In genomic region chr5:112227911-112228631, GRCh38 we compare ENCODE assay signal across 12 cellular contexts.
DNase-seq lines count a peak whose midpoint lies in the region; ATAC-seq and TF ChIP-seq lines count a peak whose summit lies in the region.
"Had no signal": no experiment of that assay in that cellular context is flagged by ENCODE, and none has a peak within 500 bp of the region (broad histone marks: within the 10 kb centered on the region; RNA-seq: fewer than 3 reads in every experiment).

No MANE protein-coding gene starts in this region.

- H3K27me3 Mint-ChIP-seq in activated naive CD4-positive, alpha-beta T cell treated with anti-CD3 and anti-CD28 coated beads, Interleukin-2, amount 10 ng/mL, durations not matched to agents 7 days and 5 days, result no peaks in the 10 kb centered on the region

- intact Hi-C loops in colonic mucosa (cut with DNase I), result no loop called here
- intact Hi-C loops in left lung (cut with DNase I), result loop anchor here in 1 of 2 donors (10.0 kb wide), 1 partner anchor 187 kb away; the partner anchor contains the start of gene EPB41L4A
- intact Hi-C loops in thyroid gland (cut with DNase I), result no loop called here

- H3K9me3 ChIP-seq in colonic mucosa (no peaks in the 10 kb centered on the region), left lung (no peaks in the 10 kb centered on the region), thyroid gland (no peaks in the 10 kb centered on the region)
- H3K9me3 ChIP-seq: esophagus muscularis mucosa had no signal

- POLR2A ChIA-PET in RWPE1 (lab: Yijun Ruan, JAX; ENCODE audit: low non-redundant PET), result no interaction called here

- no peaks in the 10 kb centered on the region for H3K4me1 Mint-ChIP-seq in activated naive CD4-positive, alpha-beta T cell treated with anti-CD3 and anti-CD28 coated beads, Interleukin-2, amount 10 ng/mL, durations not matched to agents 7 days and 5 days

- WGBS in thyroid gland, 2 donors, result 68 to 79% methylated on average over 4 of the region's 4 CpGs

- H3K36me3 ChIP-seq in colonic mucosa, result no peaks in the 10 kb centered on the region
- no peaks in the 10 kb centered on the region for H3K36me3 ChIP-seq in left lung
- H3K36me3 ChIP-seq in thyroid gland, result no peaks in the 10 kb centered on the region

- TF ChIP-seq POLR2A in thyroid gland (IDR thresholded peaks at IDR 0.05), result no peak

- H3K27ac Mint-ChIP-seq in activated naive CD4-positive, alpha-beta T cell treated with anti-CD3 and anti-CD28 coated beads, Interleukin-2, amount 10 ng/mL, durations not matched to agents 7 days and 5 days, result no peak overlapping the region

- peak; percentile 38 for ATAC-seq in left lung
- ATAC-seq in HG03025 (IDR thresholded peaks at IDR 0.05; ENCODE audit: low FRiP score, unreplicated experiment), result no peak

- no peak for TF ChIP-seq CTCF in RWPE1 (conservative IDR thresholded peaks at IDR 0.05; ENCODE audit: low read depth)
- no peak for TF ChIP-seq CTCF in colonic mucosa (IDR thresholded peaks at IDR 0.05)
- no peak for TF ChIP-seq CTCF in left lung (IDR thresholded peaks at IDR 0.05)
- no peak for TF ChIP-seq CTCF in thyroid gland (IDR thresholded peaks at IDR 0.05)

- H3K27me3 ChIP-seq in colonic mucosa (no peaks in the 10 kb centered on the region), left lung (no peaks in the 10 kb centered on the region), thyroid gland (no peaks in the 10 kb centered on the region)
- H3K27me3 ChIP-seq: esophagus muscularis mucosa had no signal

- no peak for DNase-seq in RWPE1 (ENCODE audit: low spot score)
- DNase-seq in colonic mucosa, result no peak
- DNase-seq in left lung, result no peak
- peak in 1 of 2 donors; percentile 35 for DNase-seq in thyroid gland
- no peak for DNase-seq in activated naive CD4-positive, alpha-beta T cell treated with anti-CD3 and anti-CD28 coated beads, Interleukin-2, amount 10 ng/mL, durations not matched to agents 7 days and 5 days
- DNase-seq in NCI-H82 treated with DMSO at 0.1 percent for 48 hours (lab: John Stamatoyannopoulos, UW; ENCODE audit: unreplicated experiment), result no peak
- DNase-seq: activated CD4-positive, alpha-beta T cell treated with anti-CD3 and anti-CD28 coated beads, Interleukin-2, amount 50 U/mL, for 1 hour; AML-193; COR-L47; midbrain had no signal

- H3K4me1 ChIP-seq in colonic mucosa, result peaks cover 9% of the 10 kb centered on the region
- peaks cover 7% of the 10 kb centered on the region in 2 donors for H3K4me1 ChIP-seq in left lung
- H3K4me1 ChIP-seq in thyroid gland, result peaks cover 15 to 29% of the 10 kb centered on the region in 2 donors

- H3K9ac ChIP-seq in colonic mucosa (ENCODE audit: low read depth in 2 of 2, low read length in 2 of 2), result no peak overlapping the region

- H3K4me3 ChIP-seq in colonic mucosa (no peak overlapping the region), left lung (no peak overlapping the region), thyroid gland (replicated peaks in 1 of 3) (no peak overlapping the region)
- H3K4me3 ChIP-seq: esophagus muscularis mucosa had no signal

- CTCF ChIA-PET in RWPE1 (lab: Yijun Ruan, JAX), result interaction anchor here (0.5 to 0.7 kb wide), 4 partner anchors 16 to 1374 kb away, joined by 3 read pairs; no protein-coding TSS in a partner anchor
- CTCF ChIA-PET in activated naive CD4-positive, alpha-beta T cell treated with anti-CD3 and anti-CD28 coated beads, Interleukin-2, amount 10 ng/mL, durations not matched to agents 7 days and 5 days (lab: Charles Lee), result no interaction called here

- no peaks in the 10 kb centered on the region for H3K36me3 Mint-ChIP-seq in activated naive CD4-positive, alpha-beta T cell treated with anti-CD3 and anti-CD28 coated beads, Interleukin-2, amount 10 ng/mL, durations not matched to agents 7 days and 5 days

- no peak overlapping the region for H3K4me3 Mint-ChIP-seq in activated naive CD4-positive, alpha-beta T cell treated with anti-CD3 and anti-CD28 coated beads, Interleukin-2, amount 10 ng/mL, durations not matched to agents 7 days and 5 days

- peak overlapping the region; percentile 74 for H3K27ac ChIP-seq in RWPE1
- peak overlapping the region; percentile 16 for H3K27ac ChIP-seq in colonic mucosa
- H3K27ac ChIP-seq in left lung, result no peak overlapping the region
- peak overlapping the region; percentile 11 to 82 (median 66) for H3K27ac ChIP-seq in thyroid gland

- no peaks in the 10 kb centered on the region for H3K9me3 Mint-ChIP-seq in activated naive CD4-positive, alpha-beta T cell treated with anti-CD3 and anti-CD28 coated beads, Interleukin-2, amount 10 ng/mL, durations not matched to agents 7 days and 5 days

Comparison
In these comparisons a context has a peak if more than half of its experiments do, and no peak if none do; other contexts are left out.
1. H3K27ac ChIP-seq: peak in RWPE1 (single experiment), colonic mucosa (single experiment) and thyroid gland (3 of 3); none in left lung (0 of 2).